21 cellular contexts compared by ENCODE assay signal in the genomic region with DNA sequence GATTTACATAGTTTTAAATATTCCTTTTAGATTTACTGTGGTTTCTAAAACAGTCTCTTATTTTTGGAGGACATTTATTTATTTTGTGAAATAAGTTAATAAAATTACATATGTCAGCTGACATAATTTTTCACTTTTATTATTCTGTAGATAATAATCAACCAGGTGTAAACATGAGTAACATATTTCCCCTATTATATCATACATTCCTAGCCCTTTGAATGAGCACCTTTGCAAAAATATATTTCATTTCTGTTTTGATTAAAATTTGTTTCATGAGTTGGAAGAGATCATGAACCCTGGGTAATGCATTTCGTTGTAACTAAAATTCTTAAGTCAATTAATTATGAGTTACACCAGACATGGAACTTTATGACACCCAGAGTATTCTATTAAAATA. TPM values are rescaled to one million over a fixed set of nuclear protein-coding genes. Genes with fewer than 3 reads are reported as not detected.
DNase-seq lines count a peak whose midpoint lies in the region; ATAC-seq, FAIRE-seq and TF ChIP-seq lines count a peak whose summit lies in the region.
"Had no signal": no experiment of that assay in that cellular context is flagged by ENCODE, and none has a peak within 500 bp of the region (broad histone marks: within the 10 kb centered on the region; RNA-seq: fewer than 3 reads in every experiment).

No MANE protein-coding gene starts in this region.

- TF ChIP-seq CTCF in heart right ventricle (IDR thresholded peaks at IDR 0.05) (no peak), adrenal gland (IDR thresholded peaks at IDR 0.05) (no peak), spleen (IDR thresholded peaks at IDR 0.05 in 8 of 11, conservative IDR thresholded peaks at IDR 0.05 in 3 of 11) (no peak)

- DNase-seq in heart right ventricle (no peak), Right ventricle myocardium inferior (ENCODE audit: missing footprints) (no peak), adrenal gland (no peak), MV-4-11 (lab: John Stamatoyannopoulos, UW) (no peak), spleen (no peak), NCI-H524 treated with DMSO at 0.1 percent for 48 hours (lab: John Stamatoyannopoulos, UW) (no peak)
- DNase-seq: CD8-positive, alpha-beta memory T cell; DMS79; NCI-H1417; NCI-H187; NCI-H2227 treated with DMSO at 0.1 percent for 48 hours; NCI-H524 had no signal

- intact Hi-C loops in heart right ventricle (cut with DNase I) (loop anchor here in 2 of 10 donors (5.0 to 10.0 kb wide), 2 partner anchors 35 to 133 kb away; no protein-coding TSS in a partner anchor), Right ventricle myocardium inferior (cut with DNase I) (loop anchor here (5.0 kb wide), 1 partner anchor 35 kb away; no protein-coding TSS in a partner anchor), adrenal gland (cut with DNase I) (no loop called here), spleen (cut with DNase I; ENCODE audit: low total_unique reads) (no loop called here)

- H3K27ac ChIP-seq in heart right ventricle (peak overlapping the region in 8 of 10 donors; percentile 26 to 68 (median 56)), adrenal gland (peak overlapping the region in 3 of 5 donors; percentile 52 to 69 (median 69)), spleen (peak overlapping the region in 2 of 8 donors; percentile 4 to 16)
- H3K27ac ChIP-seq: BLaER1 treated with 17β-estradiol and CSF1 and Interleukin-3, amounts not matched to agents 10 nM and 100 nM; KMS-11; PC-9 had no signal

- no peak overlapping the region for H3K4me3 ChIP-seq in heart right ventricle
- no peak overlapping the region for H3K4me3 ChIP-seq in adrenal gland
- no peak overlapping the region for H3K4me3 ChIP-seq in spleen
- H3K4me3 ChIP-seq: BLaER1 treated with 17β-estradiol and CSF1 and Interleukin-3, amounts not matched to agents 10 nM and 100 nM; HAP-1; PC-9 had no signal

- H3K27me3 ChIP-seq in heart right ventricle (no peaks in the 10 kb centered on the region), adrenal gland (no peaks in the 10 kb centered on the region), spleen (replicated peaks in 1 of 7) (no peaks in the 10 kb centered on the region)
- H3K27me3 ChIP-seq: BLaER1 treated with 17β-estradiol and CSF1 and Interleukin-3, amounts not matched to agents 10 nM and 100 nM had no signal

- peak; percentile 41 for FAIRE-seq in islet of Langerhans (lab: Jason Lieb, UNC)
- FAIRE-seq: GM12892, GM18507 had no signal

- peaks cover 0 to 14% (median 0%) of the 10 kb centered on the region in 9 donors for H3K36me3 ChIP-seq in heart right ventricle
- H3K36me3 ChIP-seq in adrenal gland (replicated peaks in 1 of 2), result no peaks in the 10 kb centered on the region
- H3K36me3 ChIP-seq in spleen, result peaks cover 0 to 26% (median 0%) of the 10 kb centered on the region in 6 donors
- H3K36me3 ChIP-seq: HAP-1 had no signal

- 64 to 73% methylated on average over 1 of the region's 1 CpG for WGBS in heart right ventricle, 2 donors
- 29 to 49% (median 46%) methylated on average over 1 of the region's 1 CpG for WGBS in adrenal gland, 4 donors
- 78 to 94% (median 88%) methylated on average over 1 of the region's 1 CpG for WGBS in spleen, 5 donors

- H3K4me1 ChIP-seq in heart right ventricle, result peaks cover 0 to 36% (median 7%) of the 10 kb centered on the region in 9 donors
- peaks cover 31 to 34% of the 10 kb centered on the region in 2 donors for H3K4me1 ChIP-seq in adrenal gland (replicated peaks in 1 of 2)
- no peaks in the 10 kb centered on the region for H3K4me1 ChIP-seq in spleen
- H3K4me1 ChIP-seq: HAP-1 had no signal

- ATAC-seq in heart right ventricle, result no peak
- ATAC-seq in Right ventricle myocardium inferior, result no peak
- no peak for ATAC-seq in GM21786 (IDR thresholded peaks at IDR 0.05; ENCODE audit: unreplicated experiment)

- TF ChIP-seq POLR2A in adrenal gland (IDR thresholded peaks at IDR 0.05) (no peak), spleen (IDR thresholded peaks at IDR 0.05) (no peak)

- H3K9me3 ChIP-seq in heart right ventricle, result no peaks in the 10 kb centered on the region
- no peaks in the 10 kb centered on the region for H3K9me3 ChIP-seq in adrenal gland (replicated peaks in 1 of 3)
- H3K9me3 ChIP-seq in spleen, result peaks cover 0 to 4% (median 0%) of the 10 kb centered on the region in 8 donors
- H3K9me3 ChIP-seq: HAP-1 had no signal

RNA-seq across cellular contexts. Expression of a gene that starts 56.3 kb away (rescaled TPM):
- 100 to 1,000 TPM in 9 of 10 donors, 10 to 100 TPM in 1; 96.3 to 246 (median 184) TPM for total RNA-seq in heart right ventricle
- polyA plus RNA-seq in heart right ventricle, result 10 to 100 TPM in 1 of 2 donors, 1 to 10 TPM in 1; 6.0 to 23.2 TPM
- total RNA-seq in Right ventricle myocardium inferior, result 98.0 TPM
- 100 to 1,000 TPM in 1 of 8 donors, 10 to 100 TPM in 7; 34.8 to 103 (median 65.6) TPM for total RNA-seq in adrenal gland
- polyA plus RNA-seq in adrenal gland, result 10 to 100 TPM in 1 of 3 donors, 1 to 10 TPM in 2; 3.5 to 10.4 (median 5.3) TPM
- total RNA-seq in spleen, result 10 to 100 TPM; 46.0 to 98.8 (median 62.8) TPM
- 1 to 10 TPM; 3.2 to 3.7 (median 3.5) TPM for polyA plus RNA-seq in spleen
- total RNA-seq: HT1080 had no signal
